In the genomic region with DNA sequence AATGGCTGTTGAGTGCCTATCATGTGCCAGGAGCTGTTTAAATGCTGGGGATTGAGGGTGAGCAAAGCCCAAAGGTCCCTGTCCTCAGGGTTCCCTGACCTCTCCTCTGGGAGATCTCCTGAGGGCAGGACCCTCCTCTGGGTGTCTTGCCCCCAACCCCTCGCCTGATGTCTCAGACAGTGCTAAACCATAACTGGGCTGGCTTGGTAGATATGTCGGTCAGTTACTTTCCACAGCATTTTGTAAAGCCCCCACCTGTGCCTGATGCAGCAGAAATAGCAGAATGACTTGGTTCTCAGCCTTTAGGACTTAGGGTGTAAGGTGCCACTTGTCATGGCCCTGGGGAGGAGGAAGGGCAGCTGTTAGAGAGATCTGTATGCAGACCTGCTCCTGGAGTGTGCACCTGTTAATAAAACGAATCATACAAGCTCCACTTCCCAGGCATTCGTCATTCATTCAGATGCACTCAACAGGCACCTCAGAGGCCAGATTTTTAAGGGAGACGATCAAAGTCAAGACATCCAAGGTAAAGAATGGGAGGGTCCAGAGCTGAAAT, we compare ENCODE assay signal across 1 cellular context.
TF ChIP-seq lines count a peak whose summit lies in the region.

No MANE protein-coding gene starts in this region.

TF ChIP-seq in GM12878, 131 proteins besides CTCF, POLR2A, EP300 and RAD21 (continued from another document):
- TF ChIP-seq, protein P1, sequence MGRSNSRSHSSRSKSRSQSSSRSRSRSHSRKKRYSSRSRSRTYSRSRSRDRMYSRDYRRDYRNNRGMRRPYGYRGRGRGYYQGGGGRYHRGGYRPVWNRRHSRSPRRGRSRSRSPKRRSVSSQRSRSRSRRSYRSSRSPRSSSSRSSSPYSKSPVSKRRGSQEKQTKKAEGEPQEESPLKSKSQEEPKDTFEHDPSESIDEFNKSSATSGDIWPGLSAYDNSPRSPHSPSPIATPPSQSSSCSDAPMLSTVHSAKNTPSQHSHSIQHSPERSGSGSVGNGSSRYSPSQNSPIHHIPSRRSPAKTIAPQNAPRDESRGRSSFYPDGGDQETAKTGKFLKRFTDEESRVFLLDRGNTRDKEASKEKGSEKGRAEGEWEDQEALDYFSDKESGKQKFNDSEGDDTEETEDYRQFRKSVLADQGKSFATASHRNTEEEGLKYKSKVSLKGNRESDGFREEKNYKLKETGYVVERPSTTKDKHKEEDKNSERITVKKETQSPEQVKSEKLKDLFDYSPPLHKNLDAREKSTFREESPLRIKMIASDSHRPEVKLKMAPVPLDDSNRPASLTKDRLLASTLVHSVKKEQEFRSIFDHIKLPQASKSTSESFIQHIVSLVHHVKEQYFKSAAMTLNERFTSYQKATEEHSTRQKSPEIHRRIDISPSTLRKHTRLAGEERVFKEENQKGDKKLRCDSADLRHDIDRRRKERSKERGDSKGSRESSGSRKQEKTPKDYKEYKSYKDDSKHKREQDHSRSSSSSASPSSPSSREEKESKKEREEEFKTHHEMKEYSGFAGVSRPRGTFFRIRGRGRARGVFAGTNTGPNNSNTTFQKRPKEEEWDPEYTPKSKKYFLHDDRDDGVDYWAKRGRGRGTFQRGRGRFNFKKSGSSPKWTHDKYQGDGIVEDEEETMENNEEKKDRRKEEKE (IDR thresholded peaks at IDR 0.05): no peak
